1 cellular context compared by ENCODE assay signal in the genomic region with DNA sequence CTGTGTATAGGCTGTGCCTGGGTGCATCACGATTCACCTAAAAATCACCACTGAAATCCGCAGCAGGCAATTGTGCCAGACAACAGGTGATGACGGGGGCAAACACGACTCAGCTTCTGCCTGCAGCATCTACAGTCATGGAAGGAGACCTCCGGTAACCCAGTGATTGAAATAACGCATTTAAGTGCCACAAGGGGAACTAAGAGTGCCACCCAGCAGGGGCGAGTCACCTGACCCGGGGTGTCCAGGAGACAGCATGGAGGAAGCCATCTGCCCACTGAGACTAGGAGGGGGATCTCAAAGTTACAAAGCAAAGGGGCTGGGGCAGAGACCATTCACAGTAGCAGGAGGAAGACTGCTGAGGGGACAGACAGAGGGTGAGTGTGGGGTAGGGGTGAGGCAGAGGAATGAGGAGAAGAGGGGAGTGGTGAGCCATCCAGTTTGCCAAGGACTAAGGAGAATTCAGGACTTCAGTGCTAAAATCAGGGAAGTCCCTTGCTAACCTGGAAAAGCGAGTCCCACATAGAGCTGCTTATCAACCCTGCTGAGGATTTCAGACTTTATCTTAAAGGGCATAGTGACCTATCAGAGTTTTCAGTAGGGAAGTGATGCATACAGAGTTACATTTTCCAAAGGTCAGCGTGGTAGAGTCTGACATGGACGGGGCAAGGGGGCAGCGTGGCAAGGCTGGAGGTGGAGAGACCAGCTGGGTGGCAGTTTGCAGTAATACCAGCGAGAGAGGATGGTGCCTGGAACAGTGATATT.
TF ChIP-seq lines count a peak whose summit lies in the region.

No MANE protein-coding gene starts in this region.

TF ChIP-seq in GM23338, 12 proteins besides CTCF, POLR2A, EP300 and RAD21 (continued from another document):
- TF ChIP-seq, protein P1, sequence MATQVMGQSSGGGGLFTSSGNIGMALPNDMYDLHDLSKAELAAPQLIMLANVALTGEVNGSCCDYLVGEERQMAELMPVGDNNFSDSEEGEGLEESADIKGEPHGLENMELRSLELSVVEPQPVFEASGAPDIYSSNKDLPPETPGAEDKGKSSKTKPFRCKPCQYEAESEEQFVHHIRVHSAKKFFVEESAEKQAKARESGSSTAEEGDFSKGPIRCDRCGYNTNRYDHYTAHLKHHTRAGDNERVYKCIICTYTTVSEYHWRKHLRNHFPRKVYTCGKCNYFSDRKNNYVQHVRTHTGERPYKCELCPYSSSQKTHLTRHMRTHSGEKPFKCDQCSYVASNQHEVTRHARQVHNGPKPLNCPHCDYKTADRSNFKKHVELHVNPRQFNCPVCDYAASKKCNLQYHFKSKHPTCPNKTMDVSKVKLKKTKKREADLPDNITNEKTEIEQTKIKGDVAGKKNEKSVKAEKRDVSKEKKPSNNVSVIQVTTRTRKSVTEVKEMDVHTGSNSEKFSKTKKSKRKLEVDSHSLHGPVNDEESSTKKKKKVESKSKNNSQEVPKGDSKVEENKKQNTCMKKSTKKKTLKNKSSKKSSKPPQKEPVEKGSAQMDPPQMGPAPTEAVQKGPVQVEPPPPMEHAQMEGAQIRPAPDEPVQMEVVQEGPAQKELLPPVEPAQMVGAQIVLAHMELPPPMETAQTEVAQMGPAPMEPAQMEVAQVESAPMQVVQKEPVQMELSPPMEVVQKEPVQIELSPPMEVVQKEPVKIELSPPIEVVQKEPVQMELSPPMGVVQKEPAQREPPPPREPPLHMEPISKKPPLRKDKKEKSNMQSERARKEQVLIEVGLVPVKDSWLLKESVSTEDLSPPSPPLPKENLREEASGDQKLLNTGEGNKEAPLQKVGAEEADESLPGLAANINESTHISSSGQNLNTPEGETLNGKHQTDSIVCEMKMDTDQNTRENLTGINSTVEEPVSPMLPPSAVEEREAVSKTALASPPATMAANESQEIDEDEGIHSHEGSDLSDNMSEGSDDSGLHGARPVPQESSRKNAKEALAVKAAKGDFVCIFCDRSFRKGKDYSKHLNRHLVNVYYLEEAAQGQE (IDR thresholded peaks at IDR 0.05; ENCODE audit: unreplicated experiment): no peak
- TF ChIP-seq POLR2AphosphoS5 (IDR thresholded peaks at IDR 0.05; ENCODE audit: low read depth) (no peak), JUNB (IDR thresholded peaks at IDR 0.05; ENCODE audit: unreplicated experiment) (no peak), EZH2 (IDR thresholded peaks at IDR 0.05; ENCODE audit: low read depth, unreplicated experiment) (no peak)
